Comparison of ENCODE assay signal across 12 cellular contexts in the genomic region with DNA sequence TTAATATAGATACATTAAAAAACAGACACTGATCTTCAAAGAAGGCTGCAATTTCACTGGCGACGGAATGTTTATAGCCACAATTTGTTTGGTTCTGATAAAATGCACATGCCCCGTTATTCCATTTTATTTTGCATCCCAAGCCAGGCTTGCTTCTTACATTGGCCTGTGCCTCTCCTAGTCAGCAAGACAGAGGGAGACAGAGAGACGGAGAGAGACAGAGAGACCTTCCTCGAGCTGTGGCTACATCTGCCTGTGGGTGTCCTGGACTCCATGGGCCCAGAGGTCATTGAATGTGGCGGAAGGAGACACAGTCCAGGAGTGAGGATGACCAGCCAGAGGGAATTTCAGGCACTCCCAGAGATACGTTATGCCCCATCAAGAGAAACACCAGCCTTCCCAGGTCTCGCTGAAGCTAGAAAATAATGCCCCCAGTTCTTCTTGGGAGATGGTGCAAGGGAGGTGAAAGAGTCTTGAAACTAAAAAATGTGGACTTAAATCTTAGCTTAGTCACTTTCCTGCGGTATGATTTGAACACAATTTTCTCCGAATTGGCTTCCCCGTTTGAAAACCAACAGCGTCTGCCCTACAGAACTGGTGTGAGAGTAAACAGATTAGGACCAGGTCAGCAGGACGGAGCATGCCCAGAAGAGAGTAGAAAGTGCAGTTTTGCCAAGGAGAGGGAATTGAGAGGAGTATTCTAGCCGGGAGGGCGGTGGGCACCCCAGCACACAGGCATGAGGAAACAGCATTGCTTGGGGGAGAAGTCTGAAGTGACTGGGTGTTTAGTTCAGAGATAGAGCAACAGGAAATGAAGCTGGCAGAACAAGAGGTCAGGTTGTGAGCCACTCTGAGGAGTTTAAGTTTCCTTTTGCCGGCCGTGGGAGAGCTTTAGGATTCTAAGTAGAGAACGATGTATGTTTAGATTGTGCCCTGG.
A peak's percentile ranks its signal among the peaks of the same experiment; 100 is the strongest.
DNase-seq lines count a peak whose midpoint lies in the region; ATAC-seq and TF ChIP-seq lines count a peak whose summit lies in the region.
"Had no signal": no experiment of that assay in that cellular context is flagged by ENCODE, and none has a peak within 500 bp of the region (broad histone marks: within the 10 kb centered on the region; RNA-seq: fewer than 3 reads in every experiment).

No MANE protein-coding gene starts in this region.

- no peaks in the 10 kb centered on the region for H3K36me3 ChIP-seq in A673 (ENCODE audit: insufficient read depth, low read length, poor library complexity, severe bottlenecking)
- H3K36me3 ChIP-seq: SJSA1 had no signal

- H3K36me3 Mint-ChIP-seq in activated CD8-positive, alpha-beta T cell treated with anti-CD3 and anti-CD28 coated beads, Interleukin-2, amount 10 ng/mL, durations not matched to agents 7 days and 5 days (ENCODE audit: low read depth), result peaks cover 3% of the 10 kb centered on the region
- H3K36me3 Mint-ChIP-seq: type B pancreatic cell had no signal

- peaks cover 5% of the 10 kb centered on the region for H3K9me3 ChIP-seq in A673 (ENCODE audit: low read depth, low read length, poor library complexity, severe bottlenecking)
- H3K9me3 ChIP-seq: SJSA1 had no signal

- no peaks in the 10 kb centered on the region for H3K4me1 ChIP-seq in A673 (ENCODE audit: insufficient read depth, low read length, poor library complexity, severe bottlenecking)
- H3K4me1 ChIP-seq: SJSA1 had no signal

- TF ChIP-seq CTCF in epithelial cell of esophagus (IDR thresholded peaks at IDR 0.05; ENCODE audit: insufficient read depth, low read depth, low read length, missing control alignments) (no peak), A673 (conservative IDR thresholded peaks at IDR 0.05; ENCODE audit: low read depth, low read length) (no peak)

- CTCF ChIA-PET in activated CD8-positive, alpha-beta T cell treated with anti-CD3 and anti-CD28 coated beads, Interleukin-2, amount 10 ng/mL, durations not matched to agents 7 days and 5 days (lab: Charles Lee), result interaction anchor here (0.9 to 2.7 kb wide), 7 partner anchors 11 to 412 kb away, joined by 3 to 21 read pairs (median 4); no protein-coding TSS in a partner anchor
- CTCF ChIA-PET in A673 (lab: Charles Lee), result no interaction called here

- H3K27me3 Mint-ChIP-seq in activated CD8-positive, alpha-beta T cell treated with anti-CD3 and anti-CD28 coated beads, Interleukin-2, amount 10 ng/mL, durations not matched to agents 7 days and 5 days (ENCODE audit: low read depth), result no peaks in the 10 kb centered on the region

- peak overlapping the region; percentile 88 for H3K27ac Mint-ChIP-seq in activated CD8-positive, alpha-beta T cell treated with anti-CD3 and anti-CD28 coated beads, Interleukin-2, amount 10 ng/mL, durations not matched to agents 7 days and 5 days
- H3K27ac Mint-ChIP-seq: type B pancreatic cell had no signal

- H3K4me3 Mint-ChIP-seq in activated CD8-positive, alpha-beta T cell treated with anti-CD3 and anti-CD28 coated beads, Interleukin-2, amount 10 ng/mL, durations not matched to agents 7 days and 5 days, result peak overlapping the region; percentile 75
- H3K4me3 Mint-ChIP-seq: type B pancreatic cell had no signal

- intact Hi-C loops in A673 (cut with micrococcal nuclease; ENCODE audit: unreplicated experiment), result no loop called here

- no peaks in the 10 kb centered on the region for H3K27me3 ChIP-seq in A673 (replicated peaks; ENCODE audit: insufficient read depth, low read depth, low read length, poor library complexity)
- H3K27me3 ChIP-seq: SJSA1 had no signal

- POLR2A ChIA-PET in activated CD8-positive, alpha-beta T cell treated with anti-CD3 and anti-CD28 coated beads, Interleukin-2, amount 10 ng/mL, durations not matched to agents 7 days and 5 days (lab: Charles Lee), result interaction anchor here (0.6 to 2.1 kb wide), 7 partner anchors 10 to 1548 kb away, joined by 3 to 6 read pairs (median 3); partner anchors contain the start of gene BCL11B
- POLR2A ChIA-PET in A673 (lab: Charles Lee; ENCODE audit: low non-redundant PET), result no interaction called here

- H3K4me1 Mint-ChIP-seq in activated CD8-positive, alpha-beta T cell treated with anti-CD3 and anti-CD28 coated beads, Interleukin-2, amount 10 ng/mL, durations not matched to agents 7 days and 5 days (ENCODE audit: low read depth), result peaks cover 63% of the 10 kb centered on the region

- ATAC-seq in activated CD8-positive, alpha-beta T cell treated with anti-CD3 and anti-CD28 coated beads, Interleukin-2, amount 10 ng/mL, durations not matched to agents 7 days and 5 days, result peak; percentile 93
- no peak for ATAC-seq in HG02970 (IDR thresholded peaks at IDR 0.05; ENCODE audit: low FRiP score, unreplicated experiment)

- no TSS peak for BruUV-seq in A673 (replicated peaks; lab: Mats Ljungman, UMichigan)

- no peak overlapping the region for H3K27ac ChIP-seq in A673 (ENCODE audit: low read depth, low read length, poor library complexity, severe bottlenecking)
- H3K27ac ChIP-seq: SJSA1 had no signal

- peaks cover 5% of the 10 kb centered on the region for H3K9me3 Mint-ChIP-seq in activated CD8-positive, alpha-beta T cell treated with anti-CD3 and anti-CD28 coated beads, Interleukin-2, amount 10 ng/mL, durations not matched to agents 7 days and 5 days (ENCODE audit: insufficient read depth)

- no peak overlapping the region for H3K4me3 ChIP-seq in epithelial cell of esophagus (ENCODE audit: low read length)
- no peak overlapping the region for H3K4me3 ChIP-seq in A673 (ENCODE audit: low read depth, low read length, poor library complexity, severe bottlenecking)
- H3K4me3 ChIP-seq: SJSA1 had no signal

- peak; percentile 34 for DNase-seq in stimulated activated CD4-positive, alpha-beta T cell treated with anti-CD3 and anti-CD28 coated beads, Interleukin-1b, Interleukin-23, amount 100 ng/mL, for 48 hours
- DNase-seq in stimulated activated CD4-positive, alpha-beta T cell treated with anti-CD3 and anti-CD28 coated beads, Interleukin-4, amount 100 ng/mL, for 1 hour, result no peak
- peak; percentile 60 for DNase-seq in activated CD8-positive, alpha-beta T cell treated with anti-CD3 and anti-CD28 coated beads, Interleukin-2, amount 10 ng/mL, durations not matched to agents 7 days and 5 days
- DNase-seq in epithelial cell of esophagus (ENCODE audit: low read depth) (peak; percentile 7), NCI-H226 (no peak), A673 (ENCODE audit: low spot score) (no peak), putamen (ENCODE audit: low spot score) (no peak)
- DNase-seq: NCI-H1105, NCI-H526 treated with DMSO at 0.1 percent for 48 hours had no signal

Comparison
In these comparisons a context has a peak if more than half of its experiments do, and no peak if none do; other contexts are left out.
1. DNase-seq: peak in stimulated activated CD4-positive, alpha-beta T cell treated with anti-CD3 and anti-CD28 coated beads, Interleukin-1b, Interleukin-23, amount 100 ng/mL, for 48 hours (single experiment), activated CD8-positive, alpha-beta T cell treated with anti-CD3 and anti-CD28 coated beads, Interleukin-2, amount 10 ng/mL, durations not matched to agents 7 days and 5 days (single experiment) and epithelial cell of esophagus (single experiment); none in stimulated activated CD4-positive, alpha-beta T cell treated with anti-CD3 and anti-CD28 coated beads, Interleukin-4, amount 100 ng/mL, for 1 hour (single experiment), NCI-H226 (single experiment), A673 (single experiment) and putamen (single experiment).